Comparison of ENCODE assay signal across 9 cellular contexts in the genomic region with DNA sequence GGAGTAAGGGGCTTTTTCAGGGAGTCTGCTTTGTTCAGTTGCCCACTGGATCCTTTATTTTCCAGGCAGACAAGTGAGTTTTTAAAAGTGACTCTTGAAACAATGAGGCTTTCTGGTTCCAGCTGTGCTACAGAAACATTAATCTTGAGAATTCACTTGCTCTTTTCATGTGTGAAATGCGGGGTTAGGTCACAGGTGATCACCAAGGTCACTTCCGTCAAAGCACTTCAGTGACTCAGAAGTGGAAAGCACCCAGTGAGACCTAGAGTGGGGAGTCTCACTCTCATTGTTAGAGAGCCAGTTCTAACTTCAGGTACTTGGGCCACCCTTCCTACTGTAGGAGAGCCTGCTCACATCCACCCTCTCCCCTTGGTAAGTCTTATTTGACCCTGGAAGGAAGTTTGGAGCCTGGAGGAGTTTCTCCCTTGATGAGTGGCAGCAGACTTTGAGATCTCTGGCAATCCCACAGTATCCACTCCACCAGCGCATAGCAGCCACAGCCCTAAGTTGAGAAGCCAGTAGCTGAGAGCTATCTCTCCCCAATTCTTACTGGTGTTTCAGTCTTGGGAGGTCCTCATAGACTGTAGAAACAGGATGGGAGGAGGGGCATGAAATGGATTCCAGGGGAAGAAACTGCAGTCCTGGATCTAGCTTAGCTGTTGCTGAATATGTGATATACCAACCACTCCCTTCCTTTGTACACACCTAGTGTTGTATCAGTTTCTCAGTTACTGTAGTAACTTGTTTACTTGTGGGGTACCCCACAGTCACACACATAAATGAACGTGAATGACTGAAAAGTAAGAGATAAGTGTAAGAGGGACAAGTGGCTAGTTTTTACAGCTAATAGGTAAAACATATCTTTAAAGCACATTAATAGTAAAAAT. TPM values are rescaled to one million over a fixed set of nuclear protein-coding genes. Genes with fewer than 3 reads are reported as not detected.
DNase-seq lines count a peak whose midpoint lies in the region; ATAC-seq and TF ChIP-seq lines count a peak whose summit lies in the region.
"Had no signal": no experiment of that assay in that cellular context is flagged by ENCODE, and none has a peak within 500 bp of the region (broad histone marks: within the 10 kb centered on the region; RNA-seq: fewer than 3 reads in every experiment).

No MANE protein-coding gene starts in this region.

- peaks cover 22% of the 10 kb centered on the region for H3K4me1 Mint-ChIP-seq in activated B cell treated with CpG ODN at 0.5 μM for 24 hours

- POLR2A ChIA-PET in activated B cell treated with CpG ODN at 0.5 μM for 24 hours (lab: Charles Lee), result no interaction called here

- H3K4me3 Mint-ChIP-seq in activated B cell treated with CpG ODN at 0.5 μM for 24 hours, result no peak overlapping the region

- peaks cover 65% of the 10 kb centered on the region for H3K27me3 Mint-ChIP-seq in activated B cell treated with CpG ODN at 0.5 μM for 24 hours

- no peaks in the 10 kb centered on the region for H3K9me3 Mint-ChIP-seq in activated B cell treated with CpG ODN at 0.5 μM for 24 hours

- no peak for TF ChIP-seq CTCF in activated B cell treated with CpG ODN at 0.5 μM for 24 hours (IDR thresholded peaks at IDR 0.05)

- peak overlapping the region; percentile 89 for H3K9ac ChIP-seq in mucosa of stomach (ENCODE audit: low read length)
- H3K9ac ChIP-seq: KMS-11 had no signal

- H3K36me3 Mint-ChIP-seq in activated B cell treated with CpG ODN at 0.5 μM for 24 hours (ENCODE audit: low read depth), result no peaks in the 10 kb centered on the region

- CTCF ChIA-PET in activated B cell treated with CpG ODN at 0.5 μM for 24 hours (lab: Charles Lee), result no interaction called here

- no peaks in the 10 kb centered on the region for H3K9me3 ChIP-seq in mucosa of stomach (ENCODE audit: control insufficient read depth, low read length)

- peaks cover 55% of the 10 kb centered on the region for H3K4me1 ChIP-seq in mucosa of stomach (ENCODE audit: control insufficient read depth, insufficient read depth, low read length)

- H3K36me3 ChIP-seq in mucosa of stomach (ENCODE audit: control insufficient read depth, insufficient read depth, low read length), result no peaks in the 10 kb centered on the region

- H3K27me3 ChIP-seq in mucosa of stomach (ENCODE audit: control insufficient read depth, insufficient read depth, low read length), result no peaks in the 10 kb centered on the region

- peak overlapping the region; percentile 27 for H3K4me3 ChIP-seq in mucosa of stomach (ENCODE audit: low read length)

- no peak for DNase-seq in activated B cell treated with CpG ODN at 0.5 μM for 24 hours
- no peak for DNase-seq in HuH-7 (ENCODE audit: low spot score)
- no peak for DNase-seq in NCI-H526 (lab: John Stamatoyannopoulos, UW)
- no peak for DNase-seq in NCI-H1092 (lab: John Stamatoyannopoulos, UW)
- DNase-seq in NCI-H226, result no peak

- intact Hi-C loops in activated B cell treated with CpG ODN at 0.5 μM for 24 hours (cut with micrococcal nuclease), result no loop called here

- peak; percentile 98 for ATAC-seq in GM18909 (IDR thresholded peaks at IDR 0.05; ENCODE audit: poor library complexity, unreplicated experiment)
- ATAC-seq in HG02885 (IDR thresholded peaks at IDR 0.05; ENCODE audit: poor library complexity, unreplicated experiment), result peak; percentile 96
- peak; percentile 90 for ATAC-seq in activated B cell treated with CpG ODN at 0.5 μM for 24 hours (ENCODE audit: low read depth)

- H3K27ac Mint-ChIP-seq in activated B cell treated with CpG ODN at 0.5 μM for 24 hours, result no peak overlapping the region

RNA-seq across cellular contexts. Expression of a gene that starts 3.1 kb away (rescaled TPM):
- not detected in 2 replicates for total RNA-seq in activated B cell treated with CpG ODN at 0.5 μM for 24 hours

RNA-seq across cellular contexts. Expression of a gene that starts 27.4 kb away (rescaled TPM):
- 47.8 and 48.7 TPM in 2 replicates for total RNA-seq in activated B cell treated with CpG ODN at 0.5 μM for 24 hours
